In genomic region chr7:128409435-128410091, GRCh38 we compare ENCODE assay signal across 1 cellular context.
TF ChIP-seq lines count a peak whose summit lies in the region.

Gene IMPDH1, minus strand, starts transcription at chr7:128409982. Its CDS starts 81 bp downstream, at chr7:128409901.

TF ChIP-seq in HepG2, 621 proteins besides CTCF, POLR2A, EP300 and RAD21 (continued from another document and continues in another):
- TF ChIP-seq ZMYM3 (CRISPR knock-in tag; IDR thresholded peaks at IDR 0.05) (no peak), HNRNPH1 (optimal IDR thresholded peaks at IDR 0.05; ENCODE audit: low read depth, low read length) (no peak), ZNF839 (CRISPR knock-in tag; IDR thresholded peaks at IDR 0.05; ENCODE audit: borderline replicate concordance) (no peak), EED (CRISPR knock-in tag; IDR thresholded peaks at IDR 0.05) (peak; percentile 6; the same call in 1 of the 2 replicates), TCF7L2 (IDR thresholded peaks at IDR 0.05; ENCODE audit: low read depth, low read length) (no peak), CREB1 (IDR thresholded peaks at IDR 0.05) (no peak), CREB1 (CRISPR knock-in tag; IDR thresholded peaks at IDR 0.05) (no peak), ZBTB21 (CRISPR knock-in tag; IDR thresholded peaks at IDR 0.05) (no peak), CBX5 (CRISPR knock-in tag; IDR thresholded peaks at IDR 0.05; ENCODE audit: borderline replicate concordance) (no peak), RFXAP (CRISPR knock-in tag; IDR thresholded peaks at IDR 0.05; ENCODE audit: borderline replicate concordance) (no peak), TP53 (CRISPR knock-in tag; conservative IDR thresholded peaks at IDR 0.05) (no peak), KDM6A (CRISPR knock-in tag; IDR thresholded peaks at IDR 0.05; ENCODE audit: low read depth) (no peak), ZNF816 (CRISPR knock-in tag; IDR thresholded peaks at IDR 0.05; ENCODE audit: borderline replicate concordance) (no peak), HOXD1 (CRISPR knock-in tag; IDR thresholded peaks at IDR 0.05) (no peak), ADNP (CRISPR knock-in tag; IDR thresholded peaks at IDR 0.05) (no peak), ISL2 (CRISPR knock-in tag; IDR thresholded peaks at IDR 0.05) (no peak), SOX13 (IDR thresholded peaks at IDR 0.05) (no peak), SOX13 (CRISPR knock-in tag; conservative IDR thresholded peaks at IDR 0.05 in 1 of 2, IDR thresholded peaks at IDR 0.05 in 1 of 2) (no peak), U2AF1 (optimal IDR thresholded peaks at IDR 0.05; ENCODE audit: low read depth, low read length) (no peak), ARID3A (IDR thresholded peaks at IDR 0.05; ENCODE audit: low read depth, low read length) (no peak), SMAD9 (CRISPR knock-in tag; IDR thresholded peaks at IDR 0.05) (no peak), ETV6 (CRISPR knock-in tag; conservative IDR thresholded peaks at IDR 0.05) (no peak), SAFB2 (CRISPR knock-in tag; IDR thresholded peaks at IDR 0.05; ENCODE audit: borderline replicate concordance, low read depth) (peak; percentile 72; the same call in 1 of the 2 replicates), REXO4 (CRISPR knock-in tag; IDR thresholded peaks at IDR 0.05; ENCODE audit: borderline replicate concordance) (no peak), EEA1 (CRISPR knock-in tag; IDR thresholded peaks at IDR 0.05; ENCODE audit: borderline replicate concordance) (no peak), MED1 (CRISPR knock-in tag; IDR thresholded peaks at IDR 0.05) (no peak), IKZF4 (CRISPR knock-in tag; IDR thresholded peaks at IDR 0.05; ENCODE audit: borderline replicate concordance, low read depth, not compliant biosample characterization) (no peak), KDM5B (CRISPR knock-in tag; IDR thresholded peaks at IDR 0.05; ENCODE audit: borderline replicate concordance) (peak; percentile 61; the same call in 1 of the 2 replicates), FOXK2 (IDR thresholded peaks at IDR 0.05) (no peak), ZNF331 (CRISPR knock-in tag; IDR thresholded peaks at IDR 0.05) (peak; percentile 42; the same call in 1 of the 2 replicates), CERS6 (CRISPR knock-in tag; IDR thresholded peaks at IDR 0.05) (no peak), SUZ12 (IDR thresholded peaks at IDR 0.05; ENCODE audit: low read depth, low read length) (no peak), SIX4 (CRISPR knock-in tag; IDR thresholded peaks at IDR 0.05) (no peak), IRF2 (CRISPR knock-in tag; IDR thresholded peaks at IDR 0.05) (no peak), ZNF234 (CRISPR knock-in tag; conservative IDR thresholded peaks at IDR 0.05) (0 out of 2 replicates have a peak, but pooled peaks have one; percentile 40), ZBTB14 (CRISPR knock-in tag; IDR thresholded peaks at IDR 0.05) (no peak), NFKBIZ (CRISPR knock-in tag; IDR thresholded peaks at IDR 0.05) (no peak), ZNF138 (CRISPR knock-in tag; IDR thresholded peaks at IDR 0.05; ENCODE audit: low read depth) (no peak), TEF (CRISPR knock-in tag; IDR thresholded peaks at IDR 0.05) (no peak), NCOA2 (CRISPR knock-in tag; IDR thresholded peaks at IDR 0.05) (no peak), ZNF644 (CRISPR knock-in tag; IDR thresholded peaks at IDR 0.05; ENCODE audit: low read depth) (no peak), ZEB1 (IDR thresholded peaks at IDR 0.05; ENCODE audit: insufficient replicate concordance, low read depth) (no peak), ZNF33A (CRISPR knock-in tag; IDR thresholded peaks at IDR 0.05; ENCODE audit: borderline replicate concordance) (no peak), RNF2 (conservative IDR thresholded peaks at IDR 0.05; ENCODE audit: low read depth) (no peak), TIGD3 (CRISPR knock-in tag; IDR thresholded peaks at IDR 0.05; ENCODE audit: borderline replicate concordance) (no peak), ZNF343 (CRISPR knock-in tag; IDR thresholded peaks at IDR 0.05) (no peak), MEIS1 (CRISPR knock-in tag; IDR thresholded peaks at IDR 0.05; ENCODE audit: borderline replicate concordance) (no peak), ARID2 (CRISPR knock-in tag; IDR thresholded peaks at IDR 0.05; ENCODE audit: borderline replicate concordance) (no peak), CREBL2 (CRISPR knock-in tag; IDR thresholded peaks at IDR 0.05; ENCODE audit: borderline replicate concordance) (no peak), CBX2 (IDR thresholded peaks at IDR 0.05; ENCODE audit: low read depth, low read length) (no peak), CBX2 (CRISPR knock-in tag; IDR thresholded peaks at IDR 0.05; ENCODE audit: low read depth) (no peak), ZFP82 (CRISPR knock-in tag; IDR thresholded peaks at IDR 0.05; ENCODE audit: borderline replicate concordance) (no peak), ZNF782 (CRISPR knock-in tag; IDR thresholded peaks at IDR 0.05; ENCODE audit: borderline replicate concordance) (no peak), ZNF749 (CRISPR knock-in tag; IDR thresholded peaks at IDR 0.05; ENCODE audit: borderline replicate concordance) (no peak), ZNF205 (CRISPR knock-in tag; IDR thresholded peaks at IDR 0.05) (no peak), ZBTB38 (CRISPR knock-in tag; IDR thresholded peaks at IDR 0.05) (no peak)
- TF ChIP-seq, protein P1, sequence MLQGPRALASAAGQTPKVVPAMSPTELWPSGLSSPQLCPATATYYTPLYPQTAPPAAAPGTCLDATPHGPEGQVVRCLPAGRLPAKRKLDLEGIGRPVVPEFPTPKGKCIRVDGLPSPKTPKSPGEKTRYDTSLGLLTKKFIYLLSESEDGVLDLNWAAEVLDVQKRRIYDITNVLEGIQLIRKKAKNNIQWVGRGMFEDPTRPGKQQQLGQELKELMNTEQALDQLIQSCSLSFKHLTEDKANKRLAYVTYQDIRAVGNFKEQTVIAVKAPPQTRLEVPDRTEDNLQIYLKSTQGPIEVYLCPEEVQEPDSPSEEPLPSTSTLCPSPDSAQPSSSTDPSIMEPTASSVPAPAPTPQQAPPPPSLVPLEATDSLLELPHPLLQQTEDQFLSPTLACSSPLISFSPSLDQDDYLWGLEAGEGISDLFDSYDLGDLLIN (CRISPR knock-in tag; IDR thresholded peaks at IDR 0.05; ENCODE audit: borderline replicate concordance): no peak
- TF ChIP-seq, protein P2, sequence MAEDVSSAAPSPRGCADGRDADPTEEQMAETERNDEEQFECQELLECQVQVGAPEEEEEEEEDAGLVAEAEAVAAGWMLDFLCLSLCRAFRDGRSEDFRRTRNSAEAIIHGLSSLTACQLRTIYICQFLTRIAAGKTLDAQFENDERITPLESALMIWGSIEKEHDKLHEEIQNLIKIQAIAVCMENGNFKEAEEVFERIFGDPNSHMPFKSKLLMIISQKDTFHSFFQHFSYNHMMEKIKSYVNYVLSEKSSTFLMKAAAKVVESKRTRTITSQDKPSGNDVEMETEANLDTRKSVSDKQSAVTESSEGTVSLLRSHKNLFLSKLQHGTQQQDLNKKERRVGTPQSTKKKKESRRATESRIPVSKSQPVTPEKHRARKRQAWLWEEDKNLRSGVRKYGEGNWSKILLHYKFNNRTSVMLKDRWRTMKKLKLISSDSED (CRISPR knock-in tag; IDR thresholded peaks at IDR 0.05): no peak
- TF ChIP-seq, protein P3, sequence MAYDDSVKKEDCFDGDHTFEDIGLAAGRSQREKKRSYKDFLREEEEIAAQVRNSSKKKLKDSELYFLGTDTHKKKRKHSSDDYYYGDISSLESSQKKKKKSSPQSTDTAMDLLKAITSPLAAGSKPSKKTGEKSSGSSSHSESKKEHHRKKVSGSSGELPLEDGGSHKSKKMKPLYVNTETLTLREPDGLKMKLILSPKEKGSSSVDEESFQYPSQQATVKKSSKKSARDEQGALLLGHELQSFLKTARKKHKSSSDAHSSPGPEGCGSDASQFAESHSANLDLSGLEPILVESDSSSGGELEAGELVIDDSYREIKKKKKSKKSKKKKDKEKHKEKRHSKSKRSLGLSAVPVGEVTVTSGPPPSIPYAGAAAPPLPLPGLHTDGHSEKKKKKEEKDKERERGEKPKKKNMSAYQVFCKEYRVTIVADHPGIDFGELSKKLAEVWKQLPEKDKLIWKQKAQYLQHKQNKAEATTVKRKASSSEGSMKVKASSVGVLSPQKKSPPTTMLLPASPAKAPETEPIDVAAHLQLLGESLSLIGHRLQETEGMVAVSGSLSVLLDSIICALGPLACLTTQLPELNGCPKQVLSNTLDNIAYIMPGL (CRISPR knock-in tag; IDR thresholded peaks at IDR 0.05; ENCODE audit: borderline replicate concordance in 1 of 2, low read depth in 1 of 2): peak; percentile 28 to 64; a peak in 2 of 4 replicates
- TF ChIP-seq, protein P4, sequence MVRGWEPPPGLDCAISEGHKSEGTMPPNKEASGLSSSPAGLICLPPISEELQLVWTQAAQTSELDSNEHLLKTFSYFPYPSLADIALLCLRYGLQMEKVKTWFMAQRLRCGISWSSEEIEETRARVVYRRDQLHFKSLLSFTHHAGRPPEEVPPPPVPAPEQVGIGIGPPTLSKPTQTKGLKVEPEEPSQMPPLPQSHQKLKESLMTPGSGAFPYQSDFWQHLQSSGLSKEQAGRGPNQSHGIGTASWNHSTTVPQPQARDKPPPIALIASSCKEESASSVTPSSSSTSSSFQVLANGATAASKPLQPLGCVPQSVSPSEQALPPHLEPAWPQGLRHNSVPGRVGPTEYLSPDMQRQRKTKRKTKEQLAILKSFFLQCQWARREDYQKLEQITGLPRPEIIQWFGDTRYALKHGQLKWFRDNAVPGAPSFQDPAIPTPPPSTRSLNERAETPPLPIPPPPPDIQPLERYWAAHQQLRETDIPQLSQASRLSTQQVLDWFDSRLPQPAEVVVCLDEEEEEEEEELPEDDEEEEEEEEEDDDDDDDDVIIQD (CRISPR knock-in tag; IDR thresholded peaks at IDR 0.05; ENCODE audit: low read depth): no peak
- TF ChIP-seq, protein P5, sequence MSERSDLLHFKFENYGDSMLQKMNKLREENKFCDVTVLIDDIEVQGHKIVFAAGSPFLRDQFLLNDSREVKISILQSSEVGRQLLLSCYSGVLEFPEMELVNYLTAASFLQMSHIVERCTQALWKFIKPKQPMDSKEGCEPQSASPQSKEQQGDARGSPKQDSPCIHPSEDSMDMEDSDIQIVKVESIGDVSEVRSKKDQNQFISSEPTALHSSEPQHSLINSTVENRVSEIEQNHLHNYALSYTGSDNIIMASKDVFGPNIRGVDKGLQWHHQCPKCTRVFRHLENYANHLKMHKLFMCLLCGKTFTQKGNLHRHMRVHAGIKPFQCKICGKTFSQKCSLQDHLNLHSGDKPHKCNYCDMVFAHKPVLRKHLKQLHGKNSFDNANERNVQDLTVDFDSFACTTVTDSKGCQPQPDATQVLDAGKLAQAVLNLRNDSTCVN (CRISPR knock-in tag; IDR thresholded peaks at IDR 0.05; ENCODE audit: borderline replicate concordance): no peak
- TF ChIP-seq, protein P6, sequence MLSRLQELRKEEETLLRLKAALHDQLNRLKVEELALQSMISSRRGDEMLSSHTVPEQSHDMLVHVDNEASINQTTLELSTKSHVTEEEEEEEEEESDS (CRISPR knock-in tag; IDR thresholded peaks at IDR 0.05; ENCODE audit: borderline replicate concordance): no peak
